ENCODE assay signal across 8 cellular contexts in genomic region chr11:11849127-11849746, GRCh38. TPM values are rescaled to one million over a fixed set of nuclear protein-coding genes. Genes with fewer than 3 reads are reported as not detected.
DNase-seq lines count a peak whose midpoint lies in the region; ATAC-seq, FAIRE-seq and TF ChIP-seq lines count a peak whose summit lies in the region.

No MANE protein-coding gene starts in this region.

- H3K4me1 Mint-ChIP-seq in activated T-helper 2 cell treated with anti-CD3 and anti-CD28 coated beads, Interferon-gamma antibody, Interleukin-2, Interleukin-4, amounts not matched to agents 10 μg/mL and 5 μg/mL and 100 μg/mL, durations not matched to agents 14 hours and 24 hours and 36 hours (ENCODE audit: low read depth), result peaks cover 41% of the 10 kb centered on the region

- DNase-seq in HTR-8/SVneo (ENCODE audit: insufficient read length, low spot score), result peak; percentile 33
- DNase-seq in RCC 7860 (ENCODE audit: low spot score), result peak; percentile 25
- peak; percentile 54 for DNase-seq in activated T-helper 2 cell treated with anti-CD3 and anti-CD28 coated beads, Interferon-gamma antibody, Interleukin-2, Interleukin-4, amounts not matched to agents 10 μg/mL and 5 μg/mL and 100 μg/mL, durations not matched to agents 14 hours and 24 hours and 36 hours (ENCODE audit: low spot score)
- peak; percentile 56 for DNase-seq in glomerular visceral epithelial cell (ENCODE audit: extremely low spot score)
- peak; percentile 72 for DNase-seq in renal cortical epithelial cell (ENCODE audit: low read depth)

- peaks cover 2% of the 10 kb centered on the region; the same call in 1 of the 2 replicates for H3K36me3 ChIP-seq in DOHH2 (ENCODE audit: control insufficient read depth, low read length)

- peak overlapping the region; percentile 0 for H3K27ac Mint-ChIP-seq in activated T-helper 2 cell treated with anti-CD3 and anti-CD28 coated beads, Interferon-gamma antibody, Interleukin-2, Interleukin-4, amounts not matched to agents 10 μg/mL and 5 μg/mL and 100 μg/mL, durations not matched to agents 14 hours and 24 hours and 36 hours

- H3K27ac ChIP-seq in DOHH2 (ENCODE audit: low read depth, low read length), result no peak overlapping the region

- H3K4me3 ChIP-seq in DOHH2 (ENCODE audit: low read length), result no peak overlapping the region

- peaks cover 100% of the 10 kb centered on the region for H3K79me2 ChIP-seq in DOHH2 (ENCODE audit: control insufficient read depth, low read length)

- no peaks in the 10 kb centered on the region for H3K27me3 Mint-ChIP-seq in activated T-helper 2 cell treated with anti-CD3 and anti-CD28 coated beads, Interferon-gamma antibody, Interleukin-2, Interleukin-4, amounts not matched to agents 10 μg/mL and 5 μg/mL and 100 μg/mL, durations not matched to agents 14 hours and 24 hours and 36 hours (ENCODE audit: low read depth)

- H3K4me1 ChIP-seq in DOHH2 (ENCODE audit: control insufficient read depth, low read length), result peaks cover 31% of the 10 kb centered on the region

- peaks cover 19% of the 10 kb centered on the region for H4K20me1 ChIP-seq in DOHH2 (ENCODE audit: control insufficient read depth, insufficient read depth, low read depth, low read length)

- H3K4me3 Mint-ChIP-seq in activated T-helper 2 cell treated with anti-CD3 and anti-CD28 coated beads, Interferon-gamma antibody, Interleukin-2, Interleukin-4, amounts not matched to agents 10 μg/mL and 5 μg/mL and 100 μg/mL, durations not matched to agents 14 hours and 24 hours and 36 hours (ENCODE audit: low read depth), result no peak overlapping the region

- ATAC-seq in GM21390 (IDR thresholded peaks at IDR 0.05; ENCODE audit: unreplicated experiment), result peak; percentile 82
- ATAC-seq in HG03108 (IDR thresholded peaks at IDR 0.05; ENCODE audit: unreplicated experiment), result no peak

- no peak overlapping the region for H3K4me2 ChIP-seq in DOHH2 (ENCODE audit: low read length)

- H3K36me3 Mint-ChIP-seq in activated T-helper 2 cell treated with anti-CD3 and anti-CD28 coated beads, Interferon-gamma antibody, Interleukin-2, Interleukin-4, amounts not matched to agents 10 μg/mL and 5 μg/mL and 100 μg/mL, durations not matched to agents 14 hours and 24 hours and 36 hours (ENCODE audit: low read depth), result peaks cover 7% of the 10 kb centered on the region

- H3K9me3 Mint-ChIP-seq in activated T-helper 2 cell treated with anti-CD3 and anti-CD28 coated beads, Interferon-gamma antibody, Interleukin-2, Interleukin-4, amounts not matched to agents 10 μg/mL and 5 μg/mL and 100 μg/mL, durations not matched to agents 14 hours and 24 hours and 36 hours, result no peaks in the 10 kb centered on the region

- peak; percentile 86 for TF ChIP-seq CTCF in DOHH2 (IDR thresholded peaks at IDR 0.05; ENCODE audit: low read depth, low read length, poor library complexity, severe bottlenecking)

- H3K27me3 ChIP-seq in DOHH2 (ENCODE audit: control insufficient read depth, low read length), result no peaks in the 10 kb centered on the region

- H3K9me2 ChIP-seq in DOHH2 (replicated peaks; ENCODE audit: control insufficient read depth, low read length), result no peaks in the 10 kb centered on the region

- intact Hi-C loops in activated T-helper 2 cell treated with anti-CD3 and anti-CD28 coated beads, Interferon-gamma antibody, Interleukin-2, Interleukin-4, amounts not matched to agents 10 μg/mL and 5 μg/mL and 100 μg/mL, durations not matched to agents 14 hours and 24 hours and 36 hours (cut with micrococcal nuclease), result loop anchor here (2.0 to 10.0 kb wide), 5 partner anchors 33 to 338 kb away; no protein-coding TSS in a partner anchor

- H3K9me3 ChIP-seq in DOHH2 (ENCODE audit: control insufficient read depth, insufficient read depth, low read length), result no peaks in the 10 kb centered on the region

- FAIRE-seq in HTR-8/SVneo (lab: Jason Lieb, UNC) (no peak), RCC 7860 (lab: Jason Lieb, UNC) (no peak)

- no peaks in the 10 kb centered on the region for H3F3A ChIP-seq in DOHH2 (ENCODE audit: control insufficient read depth, insufficient read depth)

RNA-seq across cellular contexts. Expression of gene USP47, which starts 7.5 kb away (rescaled TPM):
- total RNA-seq in activated T-helper 2 cell treated with anti-CD3 and anti-CD28 coated beads, Interferon-gamma antibody, Interleukin-2, Interleukin-4, amounts not matched to agents 10 μg/mL and 5 μg/mL and 100 μg/mL, durations not matched to agents 14 hours and 24 hours and 36 hours, result 52.1 and 55.8 TPM in 2 replicates
- 71.7 and 107 TPM in 2 replicates for total RNA-seq in renal cortical epithelial cell
